In the genomic region with DNA sequence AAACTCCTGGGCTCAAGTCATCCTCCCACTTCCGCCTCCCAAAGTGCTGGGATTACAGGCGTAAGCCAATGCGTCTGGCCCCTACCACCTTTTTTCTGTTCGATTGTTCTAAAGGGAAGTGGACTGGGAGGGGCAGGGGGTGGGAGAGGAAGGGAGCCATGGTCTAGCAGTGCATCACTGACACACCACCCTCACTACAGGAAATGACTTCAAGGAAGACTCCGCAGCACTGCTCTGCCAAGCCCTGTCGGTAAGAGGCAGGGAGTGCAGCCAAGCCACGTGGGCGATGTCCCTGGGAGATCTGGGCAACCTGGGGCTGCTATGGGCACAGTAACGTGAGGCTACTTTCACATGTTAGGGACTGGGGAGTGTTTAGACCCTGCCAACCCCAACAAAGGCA, we compare ENCODE assay signal across 8 cellular contexts. TPM values are rescaled to one million over a fixed set of nuclear protein-coding genes. Genes with fewer than 3 reads are reported as not detected.
DNase-seq lines count a peak whose midpoint lies in the region; ATAC-seq, FAIRE-seq and TF ChIP-seq lines count a peak whose summit lies in the region.

No MANE protein-coding gene starts in this region.

- no peak for TF ChIP-seq EP300 in SK-N-SH (IDR thresholded peaks at IDR 0.05; ENCODE audit: borderline replicate concordance in 1 of 2, low read depth in 1 of 2, low read length in 1 of 2)

- CTCF ChIA-PET in SK-N-SH (lab: Yijun Ruan, JAX) = no interaction called here

- H3K36me3 Mint-ChIP-seq in activated naive CD4-positive, alpha-beta T cell treated with anti-CD3 and anti-CD28 coated beads, Interleukin-2, amount 50 U/mL, for 24 hours = peaks cover 3% of the 10 kb centered on the region

- FAIRE-seq in keratinocyte (lab: Jason Lieb, UNC) = no peak

- no peak overlapping the region for H2AFZ ChIP-seq in SK-N-SH (ENCODE audit: low read depth)
- H2AFZ ChIP-seq in keratinocyte (ENCODE audit: control insufficient read depth, low read length) = peak overlapping the region; percentile 14

- WGBS in SK-N-SH (ENCODE audit: low lambda C conversion rate) = 52% methylated on average over 7 of the region's 9 CpGs

- H3K4me1 ChIP-seq in SK-N-SH (ENCODE audit: control insufficient read depth in 1 of 2, insufficient read depth in 2 of 2, low read depth in 1 of 2, low read length in 1 of 2) (no peaks in the 10 kb centered on the region), keratinocyte (ENCODE audit: control insufficient read depth, extremely low read depth, insufficient read depth, low read length) (no peaks in the 10 kb centered on the region)

- H4K20me1 ChIP-seq in SK-N-SH (ENCODE audit: insufficient read depth) (no peaks in the 10 kb centered on the region), keratinocyte (ENCODE audit: control insufficient read depth, extremely low read depth, insufficient read depth, low read length) (no peaks in the 10 kb centered on the region)

- no peaks in the 10 kb centered on the region for H3K36me3 ChIP-seq in SK-N-SH (replicated peaks in 1 of 2; ENCODE audit: control insufficient read depth in 1 of 2, insufficient read depth in 2 of 2, low read length in 1 of 2)
- no peaks in the 10 kb centered on the region for H3K36me3 ChIP-seq in keratinocyte (ENCODE audit: control insufficient read depth in 2 of 2, extremely low read depth in 1 of 2, insufficient read depth in 2 of 2, low read length in 2 of 2)

- POLR2A ChIA-PET in SK-N-SH (lab: Yijun Ruan, JAX) = no interaction called here

- H3K9me3 Mint-ChIP-seq in activated naive CD4-positive, alpha-beta T cell treated with anti-CD3 and anti-CD28 coated beads, Interleukin-2, amount 50 U/mL, for 24 hours = no peaks in the 10 kb centered on the region

- H3K27me3 ChIP-seq in SK-N-SH (ENCODE audit: insufficient read depth) (no peaks in the 10 kb centered on the region), keratinocyte (ENCODE audit: control insufficient read depth, extremely low read depth, insufficient read depth, low read length) (peaks cover under 1% of the 10 kb centered on the region)

- peak overlapping the region; percentile 68 for H3K27ac Mint-ChIP-seq in activated naive CD4-positive, alpha-beta T cell treated with anti-CD3 and anti-CD28 coated beads, Interleukin-2, amount 50 U/mL, for 24 hours

- H3K9me1 ChIP-seq in keratinocyte (ENCODE audit: control insufficient read depth, extremely low read depth, insufficient read depth, low read length) = no peaks in the 10 kb centered on the region

- H3K4me3 ChIP-seq in SK-N-SH (ENCODE audit: low read depth in 2 of 2, low read length in 1 of 2) (no peak overlapping the region), keratinocyte (ENCODE audit: control insufficient read depth in 2 of 3, extremely low read depth in 1 of 3, insufficient read depth in 2 of 3, low read depth in 1 of 3, low read length in 3 of 3) (no peak overlapping the region)

- DNase-seq in GDM1 (lab: John Stamatoyannopoulos, UW) (peak; percentile 75), SK-N-SH (no peak), keratinocyte (ENCODE audit: low read depth, low spot score) (no peak), NCI-H1930 (lab: John Stamatoyannopoulos, UW) (no peak)
- DNase-seq in stimulated activated CD8-positive, alpha-beta memory T cell treated with anti-CD3 and anti-CD28 coated beads, Interleukin-15, amount 100 ng/mL, for 24 hours (ENCODE audit: low read depth) = peak; percentile 20

- TF ChIP-seq CTCF in SK-N-SH (IDR thresholded peaks at IDR 0.05) = no peak
- TF ChIP-seq CTCF in keratinocyte (optimal IDR thresholded peaks at IDR 0.05 in 1 of 3, IDR thresholded peaks at IDR 0.05 in 1 of 3, conservative IDR thresholded peaks at IDR 0.05 in 1 of 3; ENCODE audit: extremely low read depth in 1 of 3, insufficient read depth in 2 of 3, low read length in 3 of 3) = peak; percentile 17 to 23 (median 18)

- H3K4me3 Mint-ChIP-seq in activated naive CD4-positive, alpha-beta T cell treated with anti-CD3 and anti-CD28 coated beads, Interleukin-2, amount 50 U/mL, for 24 hours = peak overlapping the region; percentile 49

- H3K79me2 ChIP-seq in SK-N-SH (ENCODE audit: insufficient read depth) = no peaks in the 10 kb centered on the region
- H3K79me2 ChIP-seq in keratinocyte (ENCODE audit: control insufficient read depth, insufficient read depth, low read length) = no peaks in the 10 kb centered on the region

- H3K27me3 Mint-ChIP-seq in activated naive CD4-positive, alpha-beta T cell treated with anti-CD3 and anti-CD28 coated beads, Interleukin-2, amount 50 U/mL, for 24 hours = peaks cover 4% of the 10 kb centered on the region

- H3K9me3 ChIP-seq in SK-N-SH (no peaks in the 10 kb centered on the region), keratinocyte (ENCODE audit: control insufficient read depth, low read depth, low read length) (no peaks in the 10 kb centered on the region)

- H3K27ac ChIP-seq in SK-N-SH (ENCODE audit: low read depth in 2 of 2, low read length in 1 of 2) = no peak overlapping the region
- H3K27ac ChIP-seq in keratinocyte (ENCODE audit: control insufficient read depth, insufficient read depth, low read length) = no peak overlapping the region

- ATAC-seq in HG03135 (IDR thresholded peaks at IDR 0.05; ENCODE audit: unreplicated experiment) (no peak), HG02763 (IDR thresholded peaks at IDR 0.05; ENCODE audit: unreplicated experiment) (no peak)

- H3F3A ChIP-seq in SK-N-SH (replicated peaks; ENCODE audit: insufficient read depth) = no peaks in the 10 kb centered on the region

- dilution Hi-C loops in keratinocyte (cut with MboI; ENCODE audit: extremely low pct_ligation_motif_present, low sequenced_read_pairs) = no loop called here

- no peaks in the 10 kb centered on the region for H3K9me2 ChIP-seq in SK-N-SH

- H3K4me2 ChIP-seq in SK-N-SH (no peak overlapping the region), keratinocyte (ENCODE audit: control insufficient read depth, extremely low read depth, insufficient read depth, low read depth, low read length) (no peak overlapping the region)

- peaks cover 10% of the 10 kb centered on the region for H3K4me1 Mint-ChIP-seq in activated naive CD4-positive, alpha-beta T cell treated with anti-CD3 and anti-CD28 coated beads, Interleukin-2, amount 50 U/mL, for 24 hours

- H3K9ac ChIP-seq in SK-N-SH (no peak overlapping the region), keratinocyte (ENCODE audit: control insufficient read depth, extremely low read depth, insufficient read depth, low read length) (no peak overlapping the region)

- no peak for TF ChIP-seq RAD21 in SK-N-SH (IDR thresholded peaks at IDR 0.05; ENCODE audit: low read length)

TF ChIP-seq in SK-N-SH, 30 proteins besides CTCF, POLR2A, EP300 and RAD21:
- TF ChIP-seq, protein P1, sequence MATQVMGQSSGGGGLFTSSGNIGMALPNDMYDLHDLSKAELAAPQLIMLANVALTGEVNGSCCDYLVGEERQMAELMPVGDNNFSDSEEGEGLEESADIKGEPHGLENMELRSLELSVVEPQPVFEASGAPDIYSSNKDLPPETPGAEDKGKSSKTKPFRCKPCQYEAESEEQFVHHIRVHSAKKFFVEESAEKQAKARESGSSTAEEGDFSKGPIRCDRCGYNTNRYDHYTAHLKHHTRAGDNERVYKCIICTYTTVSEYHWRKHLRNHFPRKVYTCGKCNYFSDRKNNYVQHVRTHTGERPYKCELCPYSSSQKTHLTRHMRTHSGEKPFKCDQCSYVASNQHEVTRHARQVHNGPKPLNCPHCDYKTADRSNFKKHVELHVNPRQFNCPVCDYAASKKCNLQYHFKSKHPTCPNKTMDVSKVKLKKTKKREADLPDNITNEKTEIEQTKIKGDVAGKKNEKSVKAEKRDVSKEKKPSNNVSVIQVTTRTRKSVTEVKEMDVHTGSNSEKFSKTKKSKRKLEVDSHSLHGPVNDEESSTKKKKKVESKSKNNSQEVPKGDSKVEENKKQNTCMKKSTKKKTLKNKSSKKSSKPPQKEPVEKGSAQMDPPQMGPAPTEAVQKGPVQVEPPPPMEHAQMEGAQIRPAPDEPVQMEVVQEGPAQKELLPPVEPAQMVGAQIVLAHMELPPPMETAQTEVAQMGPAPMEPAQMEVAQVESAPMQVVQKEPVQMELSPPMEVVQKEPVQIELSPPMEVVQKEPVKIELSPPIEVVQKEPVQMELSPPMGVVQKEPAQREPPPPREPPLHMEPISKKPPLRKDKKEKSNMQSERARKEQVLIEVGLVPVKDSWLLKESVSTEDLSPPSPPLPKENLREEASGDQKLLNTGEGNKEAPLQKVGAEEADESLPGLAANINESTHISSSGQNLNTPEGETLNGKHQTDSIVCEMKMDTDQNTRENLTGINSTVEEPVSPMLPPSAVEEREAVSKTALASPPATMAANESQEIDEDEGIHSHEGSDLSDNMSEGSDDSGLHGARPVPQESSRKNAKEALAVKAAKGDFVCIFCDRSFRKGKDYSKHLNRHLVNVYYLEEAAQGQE (IDR thresholded peaks at IDR 0.05; ENCODE audit: low read depth, low read length) = no peak
- TF ChIP-seq SIN3A (IDR thresholded peaks at IDR 0.05; ENCODE audit: borderline replicate concordance, low read depth, low read length) (no peak), GABPA (IDR thresholded peaks at IDR 0.05; ENCODE audit: low read depth) (peak; percentile 14; the same call in 1 of the 2 replicates)

RNA-seq across cellular contexts. Expression of a gene that starts 18.0 kb away (rescaled TPM):
- polyA plus RNA-seq in SK-N-SH (2012; rRNA removed) (not detected in 2 replicates), keratinocyte (not detected in 3 replicates)
- polyA plus RNA-seq in SK-N-SH (2012; cell fraction: cytosol; rRNA removed) = not detected in 2 replicates
- polyA plus RNA-seq in SK-N-SH (2012; cell fraction: nucleus; rRNA removed) = not detected in 2 replicates
- polyA plus RNA-seq in keratinocyte (2011; ENCODE audit: low read depth) = not detected
- not detected in 2 replicates for polyA plus RNA-seq in keratinocyte (2011; cell fraction: cytosol; rRNA removed)
- polyA plus RNA-seq in keratinocyte (2011; cell fraction: nucleus; rRNA removed) = not detected in 2 replicates
- polyA plus RNA-seq in keratinocyte (2012; ENCODE audit: low replicate concordance) = not detected in 2 replicates
- polyA minus RNA-seq in keratinocyte = not detected in 3 replicates
- not detected for polyA minus RNA-seq in keratinocyte (2011; cell fraction: cytosol; rRNA and poly(A)+ RNA removed)
- polyA minus RNA-seq in keratinocyte (2011; cell fraction: nucleus; rRNA and poly(A)+ RNA removed) = not detected in 2 replicates

RNA-seq across cellular contexts. Expression of a gene that starts 31.5 kb away (rescaled TPM):
- polyA plus RNA-seq in SK-N-SH (2012; rRNA removed) = 14.1 and 20.7 TPM in 2 replicates
- 7.5 and 9.8 TPM in 2 replicates for polyA plus RNA-seq in SK-N-SH (2012; cell fraction: cytosol; rRNA removed)
- 48.0 and 56.1 TPM in 2 replicates for polyA plus RNA-seq in SK-N-SH (2012; cell fraction: nucleus; rRNA removed)
- polyA plus RNA-seq in keratinocyte = 12.6 to 19.6 TPM (median 13.0 TPM) in 3 replicates
- polyA plus RNA-seq in keratinocyte (2011; ENCODE audit: low read depth) = 1.2 TPM
- polyA plus RNA-seq in keratinocyte (2011; cell fraction: cytosol; rRNA removed) = 6.5 and 7.6 TPM in 2 replicates
- 49.9 and 52.4 TPM in 2 replicates for polyA plus RNA-seq in keratinocyte (2011; cell fraction: nucleus; rRNA removed)
- 5.0 and 8.0 TPM in 2 replicates for polyA plus RNA-seq in keratinocyte (2012; ENCODE audit: low replicate concordance)
- polyA minus RNA-seq in keratinocyte = 20.1 to 56.2 TPM (median 32.1 TPM) in 3 replicates
- 5.9 TPM for polyA minus RNA-seq in keratinocyte (2011; cell fraction: cytosol; rRNA and poly(A)+ RNA removed)
- 23.4 and 41.3 TPM in 2 replicates for polyA minus RNA-seq in keratinocyte (2011; cell fraction: nucleus; rRNA and poly(A)+ RNA removed)

Comparison
In these comparisons a context has a peak if more than half of its experiments do, and no peak if none do; other contexts are left out.
1. DNase-seq: peak in GDM1 (single experiment) and stimulated activated CD8-positive, alpha-beta memory T cell treated with anti-CD3 and anti-CD28 coated beads, Interleukin-15, amount 100 ng/mL, for 24 hours (single experiment); none in SK-N-SH (single experiment), keratinocyte (single experiment) and NCI-H1930 (0 of 2).